ENCODE assay signal across 8 cellular contexts in genomic region chr7:117872565-117873055, GRCh38. TPM values are rescaled to one million over a fixed set of nuclear protein-coding genes. Genes with fewer than 3 reads are reported as not detected.
DNase-seq lines count a peak whose midpoint lies in the region; ATAC-seq and TF ChIP-seq lines count a peak whose summit lies in the region.

No MANE protein-coding gene starts in this region.

- no peak overlapping the region for H3K27ac ChIP-seq in SK-N-MC

- H3K36me3 ChIP-seq in H7 (replicated peaks; ENCODE audit: control insufficient read depth, insufficient read depth, low read length), result no peaks in the 10 kb centered on the region
- no peaks in the 10 kb centered on the region for H3K36me3 ChIP-seq in SK-N-MC (ENCODE audit: insufficient read depth, low read length)

- H3K36me3 Mint-ChIP-seq in nephron (ENCODE audit: low read depth), result no peaks in the 10 kb centered on the region

- H3K27ac Mint-ChIP-seq in nephron, result peak overlapping the region; percentile 32 to 81 (median 58)

- H3K4me1 Mint-ChIP-seq in nephron, result peaks cover 40% of the 10 kb centered on the region

- H3K9me3 Mint-ChIP-seq in nephron, result no peaks in the 10 kb centered on the region

- H3K4me3 ChIP-seq in H7 (ENCODE audit: insufficient read depth, low read depth, low read length), result peak overlapping the region; percentile 81
- peak overlapping the region; percentile 81 for H3K4me3 ChIP-seq in SK-N-MC
- peak overlapping the region; percentile 56 for H3K4me3 ChIP-seq in fibroblast of villous mesenchyme (ENCODE audit: low read depth, low read length)

- H3K4me3 Mint-ChIP-seq in nephron, result peak overlapping the region; percentile 83 to 93 (median 93)

- H3K27me3 ChIP-seq in H7 (ENCODE audit: control insufficient read depth, insufficient read depth, low read length), result no peaks in the 10 kb centered on the region

- peak; percentile 60 for DNase-seq in H7
- DNase-seq in SK-N-MC (ENCODE audit: low read depth, low spot score), result no peak
- no peak for DNase-seq in fibroblast of villous mesenchyme (ENCODE audit: low read depth)
- no peak for DNase-seq in cortex of kidney (lab: John Stamatoyannopoulos, UW)
- DNase-seq in activated CD8-positive, alpha-beta memory T cell treated with anti-CD3 and anti-CD28 coated beads, Interleukin-2, amount 50 U/mL, for 4 hours, result no peak
- no peak for DNase-seq in NCI-H1694 treated with DMSO at 0.1 percent for 48 hours (lab: John Stamatoyannopoulos, UW)

- no peaks in the 10 kb centered on the region for H3K9me3 ChIP-seq in SK-N-MC (ENCODE audit: low read depth, low read length)

- peaks cover 69% of the 10 kb centered on the region for H3K27me3 Mint-ChIP-seq in nephron (ENCODE audit: low read depth)

- ATAC-seq in HG03439 (IDR thresholded peaks at IDR 0.05; ENCODE audit: unreplicated experiment), result no peak

- H3K9ac ChIP-seq in SK-N-MC (ENCODE audit: insufficient read length), result peak overlapping the region; percentile 79

- TF ChIP-seq CTCF in fibroblast of villous mesenchyme (IDR thresholded peaks at IDR 0.05; ENCODE audit: insufficient read depth, low read depth, low read length) (no peak), nephron (IDR thresholded peaks at IDR 0.05; ENCODE audit: unreplicated experiment in 3 of 3) (peak in 1 of 3 experiments; percentile 9)

RNA-seq across cellular contexts. Expression of gene CTTNBP2, which starts 0.6 kb away (rescaled TPM):
- total RNA-seq in H7 (2014; rRNA removed; shearing (Covaris generic)), result 8.7 and 11.4 TPM in 2 replicates
- total RNA-seq in fibroblast of villous mesenchyme, result 1.3 and 3.2 TPM in 2 replicates
